In the genomic region with DNA sequence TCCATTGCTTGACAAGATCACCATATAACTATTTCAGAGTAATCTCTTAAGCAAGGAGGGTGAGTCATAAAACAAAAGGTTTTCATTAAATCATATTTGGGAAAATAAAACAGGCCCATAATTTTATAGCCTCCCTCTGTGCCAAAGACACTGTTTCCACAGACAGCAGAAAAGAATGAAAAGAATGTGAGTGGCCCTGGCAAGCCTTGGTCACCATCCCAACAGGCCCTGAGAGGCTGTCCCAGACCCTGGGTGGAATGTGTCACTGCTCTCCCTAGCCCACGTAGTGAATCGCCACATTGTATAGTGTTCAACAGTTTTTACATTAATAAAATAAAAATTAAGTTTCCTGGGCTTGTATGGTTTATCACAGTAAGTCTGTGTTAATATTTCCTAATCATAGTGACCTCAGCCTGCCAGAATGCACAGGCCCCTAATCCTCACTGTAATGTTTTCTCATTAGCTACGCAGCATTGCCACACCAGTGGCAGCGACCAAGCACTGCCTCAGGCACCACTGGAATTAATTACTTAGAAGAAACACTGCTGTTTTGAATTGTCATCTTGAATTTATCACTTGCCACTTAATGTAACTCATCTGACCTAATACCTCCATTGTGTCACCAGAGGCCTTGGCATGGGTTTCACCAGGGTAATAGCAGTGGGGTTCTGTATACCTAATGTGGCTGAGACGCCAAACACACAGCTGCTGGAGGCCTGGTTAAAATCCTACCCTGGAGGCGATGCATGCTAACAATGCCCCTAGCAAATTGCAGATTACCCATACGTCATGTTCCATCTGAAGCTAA, we compare ENCODE assay signal across 12 cellular contexts.
A peak's percentile ranks its signal among the peaks of the same experiment; 100 is the strongest.
DNase-seq lines count a peak whose midpoint lies in the region; ATAC-seq, FAIRE-seq and TF ChIP-seq lines count a peak whose summit lies in the region.
"Had no signal": no experiment of that assay in that cellular context is flagged by ENCODE, and none has a peak within 500 bp of the region (broad histone marks: within the 10 kb centered on the region; RNA-seq: fewer than 3 reads in every experiment).

No MANE protein-coding gene starts in this region.

- TF ChIP-seq POLR2A in GM12892 (IDR thresholded peaks at IDR 0.05; ENCODE audit: low read depth, low read length) = no peak

- DNase-seq in HAP-1 (ENCODE audit: low spot score in 2 of 2) (peak; percentile 38 to 58), left ventricle myocardium inferior (no peak), GM12892 (ENCODE audit: insufficient read length) (no peak), NCI-H2227 treated with DMSO at 0.1 percent for 48 hours (lab: John Stamatoyannopoulos, UW) (no peak), cerebellum (ENCODE audit: low spot score) (no peak)
- DNase-seq: activated CD4-positive, CD25-positive, alpha-beta regulatory T cell; stimulated activated naive CD8-positive, alpha-beta T cell treated with anti-CD3 and anti-CD28 coated beads, Interleukin-15, amount 100 ng/mL, for 72 hours had no signal

- no peaks in the 10 kb centered on the region for H3K36me3 ChIP-seq in HAP-1 (replicated peaks)
- no peaks in the 10 kb centered on the region for H3K36me3 ChIP-seq in left ventricle myocardium inferior
- no peaks in the 10 kb centered on the region for H3K36me3 ChIP-seq in skeletal muscle tissue (ENCODE audit: control insufficient read depth in 3 of 3, insufficient read depth in 3 of 3, low read length in 3 of 3)

- H3K27ac ChIP-seq in left ventricle myocardium inferior (replicated peaks) (peak overlapping the region; percentile 43), skeletal muscle tissue (ENCODE audit: low read depth, low read length) (peak overlapping the region; percentile 15)

- H3K9me3 ChIP-seq in HAP-1 (no peaks in the 10 kb centered on the region), left ventricle myocardium inferior (replicated peaks) (peaks cover 7% of the 10 kb centered on the region), skeletal muscle tissue (ENCODE audit: control insufficient read depth in 3 of 3, low read length in 3 of 3) (no peaks in the 10 kb centered on the region)

- no peak for FAIRE-seq in GM12892 (lab: Jason Lieb, UNC)
- FAIRE-seq: G401.6, GM19239 had no signal

- H3K4me3 ChIP-seq in HAP-1 (no peak overlapping the region), left ventricle myocardium inferior (no peak overlapping the region), skeletal muscle tissue (ENCODE audit: low read length in 3 of 3) (no peak overlapping the region)

- no peaks in the 10 kb centered on the region for H3K27me3 ChIP-seq in HAP-1 (ENCODE audit: low read depth)
- H3K27me3 ChIP-seq in left ventricle myocardium inferior (ENCODE audit: low read depth) = no peaks in the 10 kb centered on the region
- H3K27me3 ChIP-seq in skeletal muscle tissue (ENCODE audit: control insufficient read depth in 3 of 3, insufficient read depth in 3 of 3, low read length in 3 of 3) = no peaks in the 10 kb centered on the region

- ATAC-seq in SK-N-SH treated with all-trans-retinoic acid at 6 μM for 48 hours (peak; percentile 86), GM21619 (IDR thresholded peaks at IDR 0.05; ENCODE audit: unreplicated experiment) (no peak)
- ATAC-seq: stimulated activated naive CD8-positive, alpha-beta T cell treated with anti-CD3 and anti-CD28 coated beads, Interleukin-15, amount 100 ng/mL, for 72 hours had no signal

- intact Hi-C loops in left ventricle myocardium inferior (cut with micrococcal nuclease) = no loop called here

- in situ Hi-C loops in HAP-1 (cut with MboI; ENCODE audit: low sequenced_read_pairs) = no loop called here

- H3K4me1 ChIP-seq in HAP-1 (peaks cover 32% of the 10 kb centered on the region), left ventricle myocardium inferior (peaks cover 14% of the 10 kb centered on the region), skeletal muscle tissue (ENCODE audit: control insufficient read depth in 3 of 3, insufficient read depth in 3 of 3, low read length in 3 of 3) (no peaks in the 10 kb centered on the region)

- H3K9ac ChIP-seq in skeletal muscle tissue (ENCODE audit: low read depth in 1 of 3, low read length in 3 of 3) = no peak overlapping the region

- no peak for TF ChIP-seq CTCF in left ventricle myocardium inferior (IDR thresholded peaks at IDR 0.05; ENCODE audit: borderline replicate concordance)

TF ChIP-seq in SK-N-SH treated with all-trans-retinoic acid at 6 μM for 48 hours, 23 proteins besides CTCF, POLR2A, EP300 and RAD21 (continues in another document):
- 0 out of 2 replicates have a peak, but pooled peaks have one; percentile 9 for TF ChIP-seq ZFP3 (CRISPR knock-in tag; IDR thresholded peaks at IDR 0.05)
- TF ChIP-seq TOX (CRISPR knock-in tag; IDR thresholded peaks at IDR 0.05; ENCODE audit: borderline replicate concordance) = no peak
- no peak for TF ChIP-seq SNAI2 (CRISPR knock-in tag; IDR thresholded peaks at IDR 0.05)
- TF ChIP-seq, protein P1, sequence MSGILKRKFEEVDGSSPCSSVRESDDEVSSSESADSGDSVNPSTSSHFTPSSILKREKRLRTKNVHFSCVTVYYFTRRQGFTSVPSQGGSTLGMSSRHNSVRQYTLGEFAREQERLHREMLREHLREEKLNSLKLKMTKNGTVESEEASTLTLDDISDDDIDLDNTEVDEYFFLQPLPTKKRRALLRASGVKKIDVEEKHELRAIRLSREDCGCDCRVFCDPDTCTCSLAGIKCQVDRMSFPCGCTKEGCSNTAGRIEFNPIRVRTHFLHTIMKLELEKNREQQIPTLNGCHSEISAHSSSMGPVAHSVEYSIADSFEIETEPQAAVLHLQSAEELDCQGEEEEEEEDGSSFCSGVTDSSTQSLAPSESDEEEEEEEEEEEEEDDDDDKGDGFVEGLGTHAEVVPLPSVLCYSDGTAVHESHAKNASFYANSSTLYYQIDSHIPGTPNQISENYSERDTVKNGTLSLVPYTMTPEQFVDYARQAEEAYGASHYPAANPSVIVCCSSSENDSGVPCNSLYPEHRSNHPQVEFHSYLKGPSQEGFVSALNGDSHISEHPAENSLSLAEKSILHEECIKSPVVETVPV (CRISPR knock-in tag; IDR thresholded peaks at IDR 0.05) = 0 out of 2 replicates have a peak, but pooled peaks have one; percentile 37
- TF ChIP-seq, protein P2, sequence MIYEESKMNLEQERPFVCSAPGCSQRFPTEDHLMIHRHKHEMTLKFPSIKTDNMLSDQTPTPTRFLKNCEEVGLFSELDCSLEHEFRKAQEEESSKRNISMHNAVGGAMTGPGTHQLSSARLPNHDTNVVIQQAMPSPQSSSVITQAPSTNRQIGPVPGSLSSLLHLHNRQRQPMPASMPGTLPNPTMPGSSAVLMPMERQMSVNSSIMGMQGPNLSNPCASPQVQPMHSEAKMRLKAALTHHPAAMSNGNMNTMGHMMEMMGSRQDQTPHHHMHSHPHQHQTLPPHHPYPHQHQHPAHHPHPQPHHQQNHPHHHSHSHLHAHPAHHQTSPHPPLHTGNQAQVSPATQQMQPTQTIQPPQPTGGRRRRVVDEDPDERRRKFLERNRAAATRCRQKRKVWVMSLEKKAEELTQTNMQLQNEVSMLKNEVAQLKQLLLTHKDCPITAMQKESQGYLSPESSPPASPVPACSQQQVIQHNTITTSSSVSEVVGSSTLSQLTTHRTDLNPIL (CRISPR knock-in tag; IDR thresholded peaks at IDR 0.05; ENCODE audit: low read depth) = peak; percentile 9; the same call in 1 of the 2 replicates
- no peak for TF ChIP-seq PPARA (CRISPR knock-in tag; IDR thresholded peaks at IDR 0.05; ENCODE audit: borderline replicate concordance)
- no peak for TF ChIP-seq OSR1 (CRISPR knock-in tag; IDR thresholded peaks at IDR 0.05)
- TF ChIP-seq, protein P3, sequence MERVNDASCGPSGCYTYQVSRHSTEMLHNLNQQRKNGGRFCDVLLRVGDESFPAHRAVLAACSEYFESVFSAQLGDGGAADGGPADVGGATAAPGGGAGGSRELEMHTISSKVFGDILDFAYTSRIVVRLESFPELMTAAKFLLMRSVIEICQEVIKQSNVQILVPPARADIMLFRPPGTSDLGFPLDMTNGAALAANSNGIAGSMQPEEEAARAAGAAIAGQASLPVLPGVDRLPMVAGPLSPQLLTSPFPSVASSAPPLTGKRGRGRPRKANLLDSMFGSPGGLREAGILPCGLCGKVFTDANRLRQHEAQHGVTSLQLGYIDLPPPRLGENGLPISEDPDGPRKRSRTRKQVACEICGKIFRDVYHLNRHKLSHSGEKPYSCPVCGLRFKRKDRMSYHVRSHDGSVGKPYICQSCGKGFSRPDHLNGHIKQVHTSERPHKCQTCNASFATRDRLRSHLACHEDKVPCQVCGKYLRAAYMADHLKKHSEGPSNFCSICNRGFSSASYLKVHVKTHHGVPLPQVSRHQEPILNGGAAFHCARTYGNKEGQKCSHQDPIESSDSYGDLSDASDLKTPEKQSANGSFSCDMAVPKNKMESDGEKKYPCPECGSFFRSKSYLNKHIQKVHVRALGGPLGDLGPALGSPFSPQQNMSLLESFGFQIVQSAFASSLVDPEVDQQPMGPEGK (CRISPR knock-in tag; IDR thresholded peaks at IDR 0.05; ENCODE audit: borderline replicate concordance) = no peak
- no peak for TF ChIP-seq ESRRG (CRISPR knock-in tag; IDR thresholded peaks at IDR 0.05)
- TF ChIP-seq, protein P4, sequence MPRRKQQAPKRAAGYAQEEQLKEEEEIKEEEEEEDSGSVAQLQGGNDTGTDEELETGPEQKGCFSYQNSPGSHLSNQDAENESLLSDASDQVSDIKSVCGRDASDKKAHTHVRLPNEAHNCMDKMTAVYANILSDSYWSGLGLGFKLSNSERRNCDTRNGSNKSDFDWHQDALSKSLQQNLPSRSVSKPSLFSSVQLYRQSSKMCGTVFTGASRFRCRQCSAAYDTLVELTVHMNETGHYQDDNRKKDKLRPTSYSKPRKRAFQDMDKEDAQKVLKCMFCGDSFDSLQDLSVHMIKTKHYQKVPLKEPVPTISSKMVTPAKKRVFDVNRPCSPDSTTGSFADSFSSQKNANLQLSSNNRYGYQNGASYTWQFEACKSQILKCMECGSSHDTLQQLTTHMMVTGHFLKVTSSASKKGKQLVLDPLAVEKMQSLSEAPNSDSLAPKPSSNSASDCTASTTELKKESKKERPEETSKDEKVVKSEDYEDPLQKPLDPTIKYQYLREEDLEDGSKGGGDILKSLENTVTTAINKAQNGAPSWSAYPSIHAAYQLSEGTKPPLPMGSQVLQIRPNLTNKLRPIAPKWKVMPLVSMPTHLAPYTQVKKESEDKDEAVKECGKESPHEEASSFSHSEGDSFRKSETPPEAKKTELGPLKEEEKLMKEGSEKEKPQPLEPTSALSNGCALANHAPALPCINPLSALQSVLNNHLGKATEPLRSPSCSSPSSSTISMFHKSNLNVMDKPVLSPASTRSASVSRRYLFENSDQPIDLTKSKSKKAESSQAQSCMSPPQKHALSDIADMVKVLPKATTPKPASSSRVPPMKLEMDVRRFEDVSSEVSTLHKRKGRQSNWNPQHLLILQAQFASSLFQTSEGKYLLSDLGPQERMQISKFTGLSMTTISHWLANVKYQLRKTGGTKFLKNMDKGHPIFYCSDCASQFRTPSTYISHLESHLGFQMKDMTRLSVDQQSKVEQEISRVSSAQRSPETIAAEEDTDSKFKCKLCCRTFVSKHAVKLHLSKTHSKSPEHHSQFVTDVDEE (CRISPR knock-in tag; IDR thresholded peaks at IDR 0.05) = peak; percentile 67
- peak; percentile 73 for TF ChIP-seq TCF4 (CRISPR knock-in tag; IDR thresholded peaks at IDR 0.05; ENCODE audit: borderline replicate concordance)
- TF ChIP-seq ARNTL (CRISPR knock-in tag; IDR thresholded peaks at IDR 0.05; ENCODE audit: borderline replicate concordance, low read depth) = no peak
- peak; percentile 24; the same call in 1 of the 2 replicates for TF ChIP-seq ZNF8 (CRISPR knock-in tag; IDR thresholded peaks at IDR 0.05)

Comparison
In these comparisons a context has a peak if more than half of its experiments do, and no peak if none do; other contexts are left out.
1. DNase-seq: peak in HAP-1 (2 of 2); none in left ventricle myocardium inferior (single experiment), GM12892 (single experiment), NCI-H2227 treated with DMSO at 0.1 percent for 48 hours (single experiment) and cerebellum (single experiment).